Comparison of ENCODE assay signal across 1 cellular context in the genomic region with DNA sequence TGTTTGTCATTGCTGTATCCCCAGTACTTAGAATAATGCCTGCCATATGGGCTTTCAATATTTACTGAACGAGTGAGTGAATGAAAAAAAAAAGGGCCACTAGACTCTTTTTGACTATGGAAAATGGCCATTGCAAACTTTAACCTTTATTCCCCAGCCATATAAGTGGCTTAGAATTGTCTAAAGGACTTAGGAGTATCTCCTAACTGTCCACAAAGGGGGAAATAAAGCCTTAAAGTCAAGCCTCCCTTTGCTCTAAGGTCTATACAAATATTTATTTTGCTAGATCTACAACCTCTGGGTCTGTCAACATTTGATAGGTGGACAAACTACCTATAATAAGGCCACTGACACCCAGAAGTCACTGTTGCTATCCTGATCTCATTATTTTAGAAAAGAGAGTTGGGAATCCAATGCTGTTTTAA.
TF ChIP-seq lines count a peak whose summit lies in the region.

No MANE protein-coding gene starts in this region.

TF ChIP-seq in HepG2, 621 proteins besides CTCF, POLR2A, EP300 and RAD21 (continued from another document and continues in another):
- TF ChIP-seq ZNF407 (CRISPR knock-in tag; IDR thresholded peaks at IDR 0.05; ENCODE audit: not compliant biosample characterization), result no peak
- no peak for TF ChIP-seq ZNF205 (CRISPR knock-in tag; IDR thresholded peaks at IDR 0.05)
- TF ChIP-seq ELF3 (CRISPR knock-in tag; IDR thresholded peaks at IDR 0.05), result peak; percentile 92
- TF ChIP-seq SETDB1 (CRISPR knock-in tag; IDR thresholded peaks at IDR 0.05; ENCODE audit: borderline replicate concordance), result no peak
- TF ChIP-seq, protein P1, sequence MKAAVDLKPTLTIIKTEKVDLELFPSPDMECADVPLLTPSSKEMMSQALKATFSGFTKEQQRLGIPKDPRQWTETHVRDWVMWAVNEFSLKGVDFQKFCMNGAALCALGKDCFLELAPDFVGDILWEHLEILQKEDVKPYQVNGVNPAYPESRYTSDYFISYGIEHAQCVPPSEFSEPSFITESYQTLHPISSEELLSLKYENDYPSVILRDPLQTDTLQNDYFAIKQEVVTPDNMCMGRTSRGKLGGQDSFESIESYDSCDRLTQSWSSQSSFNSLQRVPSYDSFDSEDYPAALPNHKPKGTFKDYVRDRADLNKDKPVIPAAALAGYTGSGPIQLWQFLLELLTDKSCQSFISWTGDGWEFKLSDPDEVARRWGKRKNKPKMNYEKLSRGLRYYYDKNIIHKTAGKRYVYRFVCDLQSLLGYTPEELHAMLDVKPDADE (CRISPR knock-in tag; IDR thresholded peaks at IDR 0.05), result no peak
- TF ChIP-seq, protein P2, sequence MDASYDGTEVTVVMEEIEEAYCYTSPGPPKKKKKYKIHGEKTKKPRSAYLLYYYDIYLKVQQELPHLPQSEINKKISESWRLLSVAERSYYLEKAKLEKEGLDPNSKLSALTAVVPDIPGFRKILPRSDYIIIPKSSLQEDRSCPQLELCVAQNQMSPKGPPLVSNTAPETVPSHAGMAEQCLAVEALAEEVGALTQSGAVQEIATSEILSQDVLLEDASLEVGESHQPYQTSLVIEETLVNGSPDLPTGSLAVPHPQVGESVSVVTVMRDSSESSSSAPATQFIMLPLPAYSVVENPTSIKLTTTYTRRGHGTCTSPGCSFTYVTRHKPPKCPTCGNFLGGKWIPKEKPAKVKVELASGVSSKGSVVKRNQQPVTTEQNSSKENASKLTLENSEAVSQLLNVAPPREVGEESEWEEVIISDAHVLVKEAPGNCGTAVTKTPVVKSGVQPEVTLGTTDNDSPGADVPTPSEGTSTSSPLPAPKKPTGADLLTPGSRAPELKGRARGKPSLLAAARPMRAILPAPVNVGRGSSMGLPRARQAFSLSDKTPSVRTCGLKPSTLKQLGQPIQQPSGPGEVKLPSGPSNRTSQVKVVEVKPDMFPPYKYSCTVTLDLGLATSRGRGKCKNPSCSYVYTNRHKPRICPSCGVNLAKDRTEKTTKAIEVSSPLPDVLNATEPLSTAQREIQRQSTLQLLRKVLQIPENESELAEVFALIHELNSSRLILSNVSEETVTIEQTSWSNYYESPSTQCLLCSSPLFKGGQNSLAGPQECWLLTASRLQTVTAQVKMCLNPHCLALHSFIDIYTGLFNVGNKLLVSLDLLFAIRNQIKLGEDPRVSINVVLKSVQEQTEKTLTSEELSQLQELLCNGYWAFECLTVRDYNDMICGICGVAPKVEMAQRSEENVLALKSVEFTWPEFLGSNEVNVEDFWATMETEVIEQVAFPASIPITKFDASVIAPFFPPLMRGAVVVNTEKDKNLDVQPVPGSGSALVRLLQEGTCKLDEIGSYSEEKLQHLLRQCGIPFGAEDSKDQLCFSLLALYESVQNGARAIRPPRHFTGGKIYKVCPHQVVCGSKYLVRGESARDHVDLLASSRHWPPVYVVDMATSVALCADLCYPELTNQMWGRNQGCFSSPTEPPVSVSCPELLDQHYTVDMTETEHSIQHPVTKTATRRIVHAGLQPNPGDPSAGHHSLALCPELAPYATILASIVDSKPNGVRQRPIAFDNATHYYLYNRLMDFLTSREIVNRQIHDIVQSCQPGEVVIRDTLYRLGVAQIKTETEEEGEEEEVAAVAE (CRISPR knock-in tag; IDR thresholded peaks at IDR 0.05; ENCODE audit: borderline replicate concordance), result no peak
- TF ChIP-seq MIER3 (CRISPR knock-in tag; IDR thresholded peaks at IDR 0.05; ENCODE audit: borderline replicate concordance), result peak; percentile 66; the same call in 1 of the 2 replicates
- TF ChIP-seq ZNF891 (CRISPR knock-in tag; IDR thresholded peaks at IDR 0.05), result no peak
- no peak for TF ChIP-seq MAFK (conservative IDR thresholded peaks at IDR 0.05 in 1 of 2, IDR thresholded peaks at IDR 0.05 in 1 of 2; ENCODE audit: low read length in 2 of 2)
- no peak for TF ChIP-seq NFKBIZ (CRISPR knock-in tag; IDR thresholded peaks at IDR 0.05)
- TF ChIP-seq ZNF362 (CRISPR knock-in tag; IDR thresholded peaks at IDR 0.05; ENCODE audit: borderline replicate concordance), result peak; percentile 62; the same call in 1 of the 2 replicates
- no peak; the same call in 1 of the 2 replicates for TF ChIP-seq MBD4 (IDR thresholded peaks at IDR 0.05; ENCODE audit: borderline replicate concordance, low read length)
- peak; percentile 77; the same call in 1 of the 2 replicates for TF ChIP-seq ZNF280D (CRISPR knock-in tag; IDR thresholded peaks at IDR 0.05)
- no peak for TF ChIP-seq MBNL3 (CRISPR knock-in tag; conservative IDR thresholded peaks at IDR 0.05)
- TF ChIP-seq ZFP1 (CRISPR knock-in tag; IDR thresholded peaks at IDR 0.05), result no peak
- TF ChIP-seq ARNT (IDR thresholded peaks at IDR 0.05), result no peak
- no peak for TF ChIP-seq ZNF124 (CRISPR knock-in tag; IDR thresholded peaks at IDR 0.05)
- TF ChIP-seq CBX2 (IDR thresholded peaks at IDR 0.05; ENCODE audit: low read depth, low read length), result no peak
- no peak for TF ChIP-seq CBX2 (CRISPR knock-in tag; IDR thresholded peaks at IDR 0.05; ENCODE audit: low read depth)
- peak; percentile 56; the same call in 1 of the 2 replicates for TF ChIP-seq ZNF317 (CRISPR knock-in tag; IDR thresholded peaks at IDR 0.05)
- no peak for TF ChIP-seq MXD4 (CRISPR knock-in tag; IDR thresholded peaks at IDR 0.05)
- peak; percentile 31 for TF ChIP-seq RXRB (CRISPR knock-in tag; IDR thresholded peaks at IDR 0.05; ENCODE audit: borderline replicate concordance)
- no peak for TF ChIP-seq HNRNPUL1 (IDR thresholded peaks at IDR 0.05; ENCODE audit: low read depth, low read length)
- no peak for TF ChIP-seq ZNF143 (CRISPR knock-in tag; IDR thresholded peaks at IDR 0.05)
- no peak for TF ChIP-seq ZBTB33 (CRISPR knock-in tag; IDR thresholded peaks at IDR 0.05)
- no peak for TF ChIP-seq TMF1 (CRISPR knock-in tag; IDR thresholded peaks at IDR 0.05; ENCODE audit: low read depth)
- TF ChIP-seq PHB2 (IDR thresholded peaks at IDR 0.05; ENCODE audit: partially characterized antibody), result no peak
- TF ChIP-seq, protein P3, sequence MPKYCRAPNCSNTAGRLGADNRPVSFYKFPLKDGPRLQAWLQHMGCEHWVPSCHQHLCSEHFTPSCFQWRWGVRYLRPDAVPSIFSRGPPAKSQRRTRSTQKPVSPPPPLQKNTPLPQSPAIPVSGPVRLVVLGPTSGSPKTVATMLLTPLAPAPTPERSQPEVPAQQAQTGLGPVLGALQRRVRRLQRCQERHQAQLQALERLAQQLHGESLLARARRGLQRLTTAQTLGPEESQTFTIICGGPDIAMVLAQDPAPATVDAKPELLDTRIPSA (CRISPR knock-in tag; IDR thresholded peaks at IDR 0.05; ENCODE audit: borderline replicate concordance), result no peak
- no peak for TF ChIP-seq ZNF546 (CRISPR knock-in tag; conservative IDR thresholded peaks at IDR 0.05)
- TF ChIP-seq, protein P4, sequence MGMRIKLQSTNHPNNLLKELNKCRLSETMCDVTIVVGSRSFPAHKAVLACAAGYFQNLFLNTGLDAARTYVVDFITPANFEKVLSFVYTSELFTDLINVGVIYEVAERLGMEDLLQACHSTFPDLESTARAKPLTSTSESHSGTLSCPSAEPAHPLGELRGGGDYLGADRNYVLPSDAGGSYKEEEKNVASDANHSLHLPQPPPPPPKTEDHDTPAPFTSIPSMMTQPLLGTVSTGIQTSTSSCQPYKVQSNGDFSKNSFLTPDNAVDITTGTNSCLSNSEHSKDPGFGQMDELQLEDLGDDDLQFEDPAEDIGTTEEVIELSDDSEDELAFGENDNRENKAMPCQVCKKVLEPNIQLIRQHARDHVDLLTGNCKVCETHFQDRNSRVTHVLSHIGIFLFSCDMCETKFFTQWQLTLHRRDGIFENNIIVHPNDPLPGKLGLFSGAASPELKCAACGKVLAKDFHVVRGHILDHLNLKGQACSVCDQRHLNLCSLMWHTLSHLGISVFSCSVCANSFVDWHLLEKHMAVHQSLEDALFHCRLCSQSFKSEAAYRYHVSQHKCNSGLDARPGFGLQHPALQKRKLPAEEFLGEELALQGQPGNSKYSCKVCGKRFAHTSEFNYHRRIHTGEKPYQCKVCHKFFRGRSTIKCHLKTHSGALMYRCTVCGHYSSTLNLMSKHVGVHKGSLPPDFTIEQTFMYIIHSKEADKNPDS (CRISPR knock-in tag; IDR thresholded peaks at IDR 0.05), result no peak
- no peak for TF ChIP-seq ZNF713 (CRISPR knock-in tag; IDR thresholded peaks at IDR 0.05)
- TF ChIP-seq PCBP2 (optimal IDR thresholded peaks at IDR 0.05; ENCODE audit: low read depth, low read length, poor library complexity, severe bottlenecking), result no peak
